Comparison of ENCODE assay signal across 8 cellular contexts in genomic region chr19:47608908-47609879, GRCh38.
A peak's percentile ranks its signal among the peaks of the same experiment; 100 is the strongest.
DNase-seq lines count a peak whose midpoint lies in the region; ATAC-seq and TF ChIP-seq lines count a peak whose summit lies in the region.

Gene BICRA (plus strand): TSS chr19:47609134. CDS start chr19:47673575, 64,441 bp downstream.

- peak; percentile 47 for ATAC-seq in GM19452 (IDR thresholded peaks at IDR 0.05; ENCODE audit: unreplicated experiment)

- H3K27ac ChIP-seq in HL-60 (replicated peaks), result peak within 1 kb of the TSS; percentile 88

- H3K4me3 ChIP-seq in HL-60 (replicated peaks; ENCODE audit: insufficient read depth, low read length), result peak within 1 kb of the TSS; percentile 93

- TF ChIP-seq CTCF in HL-60 (IDR thresholded peaks at IDR 0.05; ENCODE audit: insufficient read depth, low read length), result no peak

- DNase-seq in CMK (ENCODE audit: low read depth), result peak; percentile 65
- peak; percentile 74 to 79 for DNase-seq in HL-60 (ENCODE audit: low read depth in 1 of 2, low spot score in 1 of 2)
- peak; percentile 70 for DNase-seq in NOMO-1 treated with dmso at 0.1 percent for 144 hours (lab: John Stamatoyannopoulos, UW; ENCODE audit: unreplicated experiment)
- DNase-seq in activated T-cell treated with anti-CD3 and anti-CD28 coated beads for 1 hour (ENCODE audit: low read depth), result peak; percentile 78
- peak; percentile 91 for DNase-seq in epidermal melanocyte (ENCODE audit: insufficient read length, low spot score)
- DNase-seq in midbrain (lab: John Stamatoyannopoulos, UW), result peak; percentile 77
- peak; percentile 51 to 59 for DNase-seq in stimulated activated CD8-positive, alpha-beta memory T cell treated with anti-CD3 and anti-CD28 coated beads, Interleukin-15, amount 100 ng/mL, for 4 hours (ENCODE audit: low read depth in 2 of 2)

- no peaks in the 10 kb centered on the region for H3K27me3 ChIP-seq in HL-60 (ENCODE audit: insufficient read depth, poor library complexity, severe bottlenecking)

Comparison
In these comparisons a context has a peak if more than half of its experiments do, and no peak if none do; other contexts are left out.
1. Peak in every context shown above with its lines: DNase-seq, ATAC-seq, H3K4me3 ChIP-seq and H3K27ac ChIP-seq.